In the genomic region with DNA sequence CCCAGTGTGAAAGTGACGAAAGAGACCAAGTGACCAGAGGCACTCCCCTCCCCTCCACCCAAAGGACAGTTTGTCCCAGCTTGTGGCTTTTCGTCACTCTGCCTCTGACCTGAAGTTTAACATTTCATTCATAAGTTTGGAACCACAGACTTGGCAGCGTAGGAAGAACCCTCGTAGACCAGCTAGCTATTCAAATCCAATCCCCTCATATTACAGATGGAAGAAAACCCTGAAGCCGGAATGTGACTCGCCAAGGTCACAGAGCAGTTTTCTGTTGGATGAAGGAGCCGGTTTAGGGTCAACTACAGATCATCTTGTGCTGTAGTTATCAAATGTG, we compare ENCODE assay signal across 14 cellular contexts. TPM values are rescaled to one million over a fixed set of nuclear protein-coding genes. Genes with fewer than 3 reads are reported as not detected.
DNase-seq lines count a peak whose midpoint lies in the region; ATAC-seq and TF ChIP-seq lines count a peak whose summit lies in the region.
"Had no signal": no experiment of that assay in that cellular context is flagged by ENCODE, and none has a peak within 500 bp of the region (broad histone marks: within the 10 kb centered on the region; RNA-seq: fewer than 3 reads in every experiment).

No MANE protein-coding gene starts in this region.

- no peak for TF ChIP-seq CTCF in SK-N-SH (IDR thresholded peaks at IDR 0.05)
- no peak for TF ChIP-seq CTCF in foreskin fibroblast (IDR thresholded peaks at IDR 0.05; ENCODE audit: low read depth, low read length)
- TF ChIP-seq CTCF in osteoblast (IDR thresholded peaks at IDR 0.05; ENCODE audit: extremely low read depth, low read depth, low read length) = no peak

- H3K79me2 ChIP-seq in SK-N-SH (ENCODE audit: insufficient read depth) (peaks cover 7% of the 10 kb centered on the region), osteoblast (ENCODE audit: insufficient read depth, low read length) (peaks cover 8% of the 10 kb centered on the region)

- ATAC-seq in SK-N-SH treated with all-trans-retinoic acid at 6 μM for 48 hours (no peak), aorta (ENCODE audit: low FRiP score) (no peak), HG03378 (IDR thresholded peaks at IDR 0.05; ENCODE audit: unreplicated experiment) (no peak)

- no peak overlapping the region for H3K9ac ChIP-seq in SK-N-SH

- no peak for DNase-seq in SK-N-SH
- DNase-seq in foreskin fibroblast = peak; percentile 59 to 66
- peak; percentile 73 for DNase-seq in osteoblast (ENCODE audit: insufficient read length, low spot score, missing footprints)
- DNase-seq in aorta = no peak
- no peak for DNase-seq in ecto neural progenitor cell (ENCODE audit: low spot score)
- DNase-seq in HT-29 (ENCODE audit: low spot score) = no peak
- DNase-seq: activated CD8-positive, alpha-beta memory T cell treated with anti-CD3 and anti-CD28 coated beads for 24 hours; immature natural killer cell; stimulated activated CD4-positive, alpha-beta T cell treated with anti-CD3 and anti-CD28 coated beads, Interleukin-12 subunit alpha, Interleukin-12 subunit beta, amount 100 ng/mL, for 4 hours; stimulated activated naive CD4-positive, alpha-beta T cell treated with Interleukin-2 at 50 U/mL for 16 hours had no signal

- intact Hi-C loops in aorta (cut with DNase I) = loop anchor here (5.0 kb wide), 2 partner anchors 37 to 613 kb away; a partner anchor contains a TSS

- POLR2A ChIA-PET in SK-N-SH (lab: Yijun Ruan, JAX) = interaction anchor here (0.8 to 1.2 kb wide), 2 partner anchors 10 to 12 kb away, joined by 3 to 4 read pairs; no protein-coding TSS in a partner anchor

- 89% methylated on average over 7 of the region's 7 CpGs for WGBS in SK-N-SH (ENCODE audit: low lambda C conversion rate)
- 39 to 41% methylated on average over 7 of the region's 7 CpGs for WGBS in aorta, 2 donors

- no peak overlapping the region for H3K4me3 ChIP-seq in SK-N-SH (ENCODE audit: low read depth in 2 of 2, low read length in 1 of 2)
- no peak overlapping the region for H3K4me3 ChIP-seq in foreskin fibroblast (ENCODE audit: low read depth in 1 of 2, low read length in 2 of 2)
- peak overlapping the region; percentile 6 for H3K4me3 ChIP-seq in osteoblast (ENCODE audit: insufficient read depth, low read length)
- no peak overlapping the region for H3K4me3 ChIP-seq in aorta (ENCODE audit: low read length in 2 of 2)

- H3K36me3 ChIP-seq in SK-N-SH (replicated peaks in 1 of 2; ENCODE audit: control insufficient read depth in 1 of 2, insufficient read depth in 2 of 2, low read length in 1 of 2) (no peaks in the 10 kb centered on the region), osteoblast (ENCODE audit: insufficient read depth, low read length) (no peaks in the 10 kb centered on the region), aorta (ENCODE audit: control insufficient read depth in 1 of 2, insufficient read depth in 2 of 2, low read length in 1 of 2) (no peaks in the 10 kb centered on the region)

- CTCF ChIA-PET in SK-N-SH (lab: Yijun Ruan, JAX) = interaction anchor here (1.0 to 5.6 kb wide), 5 partner anchors 11 to 412 kb away, joined by 3 to 80 read pairs (median 4); a partner anchor contains a TSS

- no peak for TF ChIP-seq RAD21 in SK-N-SH (IDR thresholded peaks at IDR 0.05; ENCODE audit: low read length)

- H3K27ac ChIP-seq in SK-N-SH (ENCODE audit: low read depth in 2 of 2, low read length in 1 of 2) (peak overlapping the region; percentile 23 to 43; a peak in 3 of 4 replicates), osteoblast (ENCODE audit: low read depth, low read length) (peak overlapping the region; percentile 89), aorta (ENCODE audit: low read depth in 1 of 2, low read length in 2 of 2) (peak overlapping the region; percentile 50 to 89)
- H3K27ac ChIP-seq: 22Rv1 had no signal

- H3K27me3 ChIP-seq in SK-N-SH (ENCODE audit: insufficient read depth) (no peaks in the 10 kb centered on the region), osteoblast (ENCODE audit: insufficient read depth, low read length) (no peaks in the 10 kb centered on the region), aorta (ENCODE audit: control insufficient read depth in 1 of 2, insufficient read depth in 2 of 2, low read length in 1 of 2) (no peaks in the 10 kb centered on the region)

- H3K9me3 ChIP-seq in SK-N-SH = no peaks in the 10 kb centered on the region
- H3K9me3 ChIP-seq in osteoblast (ENCODE audit: low read depth, low read length) = no peaks in the 10 kb centered on the region
- no peaks in the 10 kb centered on the region for H3K9me3 ChIP-seq in aorta (ENCODE audit: control insufficient read depth, low read length)

- H3K4me1 ChIP-seq in SK-N-SH (ENCODE audit: control insufficient read depth in 1 of 2, insufficient read depth in 2 of 2, low read depth in 1 of 2, low read length in 1 of 2) (peaks cover 0 to 5% of the 10 kb centered on the region in 2 experiments; a peak in 2 of 4 replicates), osteoblast (ENCODE audit: insufficient read depth, low read length) (peaks cover 66% of the 10 kb centered on the region), aorta (ENCODE audit: control insufficient read depth in 1 of 2, insufficient read depth in 2 of 2, low read length in 2 of 2) (peaks cover 0 to 2% of the 10 kb centered on the region in 2 donors)

- H2AFZ ChIP-seq in SK-N-SH (ENCODE audit: low read depth) (no peak overlapping the region), osteoblast (ENCODE audit: low read length) (no peak overlapping the region)

- H4K20me1 ChIP-seq in SK-N-SH (ENCODE audit: insufficient read depth) (no peaks in the 10 kb centered on the region), osteoblast (ENCODE audit: insufficient read depth, low read length) (peaks cover 5% of the 10 kb centered on the region)

- H3K4me2 ChIP-seq in SK-N-SH (peak overlapping the region; percentile 26; the same call in 1 of the 2 replicates), osteoblast (ENCODE audit: insufficient read depth, low read length) (peak overlapping the region; percentile 68)

- peaks cover 10% of the 10 kb centered on the region for H3F3A ChIP-seq in SK-N-SH (replicated peaks; ENCODE audit: insufficient read depth)

- no peak for TF ChIP-seq EP300 in SK-N-SH (IDR thresholded peaks at IDR 0.05; ENCODE audit: borderline replicate concordance in 1 of 2, low read depth in 1 of 2, low read length in 1 of 2)

- no peaks in the 10 kb centered on the region for H3K9me2 ChIP-seq in SK-N-SH

TF ChIP-seq in SK-N-SH, 30 proteins besides CTCF, POLR2A, EP300 and RAD21:
- TF ChIP-seq POLR2AphosphoS5 (IDR thresholded peaks at IDR 0.05; ENCODE audit: low read depth, low read length) (no peak), CHD2 (IDR thresholded peaks at IDR 0.05; ENCODE audit: low read length, partially characterized antibody) (no peak)

TF ChIP-seq in SK-N-SH treated with all-trans-retinoic acid at 6 μM for 48 hours, 23 proteins besides CTCF, POLR2A, EP300 and RAD21 (continues in another document):
- TF ChIP-seq CSDC2 (CRISPR knock-in tag; IDR thresholded peaks at IDR 0.05) (no peak), ZNF70 (CRISPR knock-in tag; IDR thresholded peaks at IDR 0.05) (no peak)

RNA-seq across cellular contexts. Expression of a gene that starts 3.9 kb away (rescaled TPM):
- polyA plus RNA-seq in SK-N-SH (2012; rRNA removed) (26.5 and 26.9 TPM in 2 replicates), aorta (10 to 100 TPM; 14.3 to 14.4 TPM)
- 14.0 and 16.3 TPM in 2 replicates for polyA plus RNA-seq in SK-N-SH (2012; cell fraction: cytosol; rRNA removed)
- 12.4 and 20.0 TPM in 2 replicates for polyA plus RNA-seq in SK-N-SH (2012; cell fraction: nucleus; rRNA removed)
- total RNA-seq in osteoblast (26.5 and 31.8 TPM in 2 replicates), aorta (10 to 100 TPM; 20.3 to 25.0 TPM)
- total RNA-seq in HT-29 (2014; rRNA removed; shearing (Covaris generic)) = 73.6 and 74.7 TPM in 2 replicates

RNA-seq across cellular contexts. Expression of a gene that starts 10.8 kb away (rescaled TPM):
- polyA plus RNA-seq in SK-N-SH (2012; rRNA removed) (131 and 192 TPM in 2 replicates), aorta (10 to 100 TPM; 19.2 to 50.6 TPM)
- polyA plus RNA-seq in SK-N-SH (2012; cell fraction: cytosol; rRNA removed) = 139 and 153 TPM in 2 replicates
- polyA plus RNA-seq in SK-N-SH (2012; cell fraction: nucleus; rRNA removed) = 94.9 and 96.1 TPM in 2 replicates
- total RNA-seq in osteoblast (182 and 267 TPM in 2 replicates), aorta (100 to 1,000 TPM in 1 of 2 donors, 10 to 100 TPM in 1; 51.2 to 114 TPM)
- total RNA-seq in HT-29 (2014; rRNA removed; shearing (Covaris generic)) = 79.1 and 90.1 TPM in 2 replicates

RNA-seq across cellular contexts. Expression of a gene that starts 19.1 kb away (rescaled TPM):
- polyA plus RNA-seq in SK-N-SH (2012; rRNA removed) = not detected in 2 replicates
- 0.01 TPM in 1 of 2 replicates, not detected in the other for polyA plus RNA-seq in SK-N-SH (2012; cell fraction: cytosol; rRNA removed)
- polyA plus RNA-seq in SK-N-SH (2012; cell fraction: nucleus; rRNA removed) = not detected in 2 replicates
- total RNA-seq in osteoblast = not detected in 2 replicates
- under 1 TPM; 0.66 to 0.91 TPM for total RNA-seq in aorta
- not detected for polyA plus RNA-seq in aorta
- total RNA-seq in HT-29 (2014; rRNA removed; shearing (Covaris generic)) = 0.23 and 1.6 TPM in 2 replicates
- total RNA-seq: Daoy had no signal

RNA-seq across cellular contexts. Expression of a gene that starts 49.1 kb away (rescaled TPM):
- polyA plus RNA-seq in SK-N-SH (2012; rRNA removed) (22.4 and 24.5 TPM in 2 replicates), aorta (100 to 1,000 TPM; 140 to 231 TPM)
- 19.1 and 21.5 TPM in 2 replicates for polyA plus RNA-seq in SK-N-SH (2012; cell fraction: cytosol; rRNA removed)
- polyA plus RNA-seq in SK-N-SH (2012; cell fraction: nucleus; rRNA removed) = 12.6 and 14.5 TPM in 2 replicates
- total RNA-seq in osteoblast (8.7 and 13.0 TPM in 2 replicates), aorta (100 to 1,000 TPM; 104 to 123 TPM)
- 66.6 and 84.8 TPM in 2 replicates for total RNA-seq in HT-29 (2014; rRNA removed; shearing (Covaris generic))

RNA-seq across cellular contexts. Expression of a gene that starts 50.9 kb away (rescaled TPM):
- polyA plus RNA-seq in SK-N-SH (2012; rRNA removed) (0.13 and 0.16 TPM in 2 replicates), aorta (under 1 TPM in 1 of 2 donors, not detected in 1; 0.18 TPM)
- polyA plus RNA-seq in SK-N-SH (2012; cell fraction: cytosol; rRNA removed) = 0.04 and 0.07 TPM in 2 replicates
- 0.39 and 0.79 TPM in 2 replicates for polyA plus RNA-seq in SK-N-SH (2012; cell fraction: nucleus; rRNA removed)
- total RNA-seq in osteoblast (under 0.01 TPM in 1 of 2 replicates, not detected in the other), aorta (under 1 TPM; 0.42 to 0.69 TPM)
- total RNA-seq in HT-29 (2014; rRNA removed; shearing (Covaris generic)) = 0.13 and 0.46 TPM in 2 replicates
- total RNA-seq: Daoy had no signal
- polyA plus RNA-seq: immature natural killer cell had no signal

Comparison
In these comparisons a context has a peak if more than half of its experiments do, and no peak if none do; other contexts are left out.
1. DNase-seq: peak in foreskin fibroblast (2 of 2) and osteoblast (single experiment); none in SK-N-SH (single experiment), aorta (0 of 2), ecto neural progenitor cell (single experiment) and HT-29 (single experiment).
2. H3K27ac ChIP-seq: peak in every context shown above with its lines; median percentile 89 in osteoblast; 70 in aorta; 33 in SK-N-SH.